1 cellular context compared by ENCODE assay signal in genomic region chr1:182337736-182338571, GRCh38.
TF ChIP-seq lines count a peak whose summit lies in the region.

No MANE protein-coding gene starts in this region.

TF ChIP-seq in K562, 482 proteins besides CTCF, POLR2A, EP300 and RAD21 (continued from another document and continues in another):
- TF ChIP-seq IRF1 (CRISPR knock-in tag; IDR thresholded peaks at IDR 0.05; ENCODE audit: borderline replicate concordance), result no peak
- no peak for TF ChIP-seq RBM15 (IDR thresholded peaks at IDR 0.05; ENCODE audit: insufficient read depth, low read length)
- TF ChIP-seq CCNT2 (IDR thresholded peaks at IDR 0.05; ENCODE audit: borderline replicate concordance, extremely low read depth, insufficient read length, low read depth, low read length), result peak; percentile 87
- TF ChIP-seq RERE (CRISPR knock-in tag; IDR thresholded peaks at IDR 0.05; ENCODE audit: borderline replicate concordance), result no peak
- TF ChIP-seq CUX1 (CRISPR knock-in tag; IDR thresholded peaks at IDR 0.05), result no peak; the same call in 1 of the 2 replicates
- TF ChIP-seq TRIM24 (IDR thresholded peaks at IDR 0.05), result peak; percentile 93 to 96
- peak; percentile 69; the same call in 1 of the 2 replicates for TF ChIP-seq EP400 (IDR thresholded peaks at IDR 0.05)
- TF ChIP-seq, protein P1, sequence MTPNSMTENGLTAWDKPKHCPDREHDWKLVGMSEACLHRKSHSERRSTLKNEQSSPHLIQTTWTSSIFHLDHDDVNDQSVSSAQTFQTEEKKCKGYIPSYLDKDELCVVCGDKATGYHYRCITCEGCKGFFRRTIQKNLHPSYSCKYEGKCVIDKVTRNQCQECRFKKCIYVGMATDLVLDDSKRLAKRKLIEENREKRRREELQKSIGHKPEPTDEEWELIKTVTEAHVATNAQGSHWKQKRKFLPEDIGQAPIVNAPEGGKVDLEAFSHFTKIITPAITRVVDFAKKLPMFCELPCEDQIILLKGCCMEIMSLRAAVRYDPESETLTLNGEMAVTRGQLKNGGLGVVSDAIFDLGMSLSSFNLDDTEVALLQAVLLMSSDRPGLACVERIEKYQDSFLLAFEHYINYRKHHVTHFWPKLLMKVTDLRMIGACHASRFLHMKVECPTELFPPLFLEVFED (CRISPR knock-in tag; conservative IDR thresholded peaks at IDR 0.05), result peak; percentile 57
- no peak for TF ChIP-seq HDAC8 (tag; IDR thresholded peaks at IDR 0.05)
- TF ChIP-seq ZNF76 (CRISPR knock-in tag; IDR thresholded peaks at IDR 0.05; ENCODE audit: borderline replicate concordance), result peak; percentile 81
- TF ChIP-seq SRSF7 (optimal IDR thresholded peaks at IDR 0.05; ENCODE audit: low read depth, low read length), result no peak
- peak in 1 of 2 experiments; percentile 98; a peak in 2 of 4 replicates for TF ChIP-seq RCOR1 (IDR thresholded peaks at IDR 0.05; ENCODE audit: borderline replicate concordance in 1 of 2, low read depth in 2 of 2, low read length in 2 of 2)
- TF ChIP-seq NFE2 (IDR thresholded peaks at IDR 0.05; ENCODE audit: low read depth), result peak; percentile 36; the same call in 1 of the 2 replicates
- TF ChIP-seq, protein P2, sequence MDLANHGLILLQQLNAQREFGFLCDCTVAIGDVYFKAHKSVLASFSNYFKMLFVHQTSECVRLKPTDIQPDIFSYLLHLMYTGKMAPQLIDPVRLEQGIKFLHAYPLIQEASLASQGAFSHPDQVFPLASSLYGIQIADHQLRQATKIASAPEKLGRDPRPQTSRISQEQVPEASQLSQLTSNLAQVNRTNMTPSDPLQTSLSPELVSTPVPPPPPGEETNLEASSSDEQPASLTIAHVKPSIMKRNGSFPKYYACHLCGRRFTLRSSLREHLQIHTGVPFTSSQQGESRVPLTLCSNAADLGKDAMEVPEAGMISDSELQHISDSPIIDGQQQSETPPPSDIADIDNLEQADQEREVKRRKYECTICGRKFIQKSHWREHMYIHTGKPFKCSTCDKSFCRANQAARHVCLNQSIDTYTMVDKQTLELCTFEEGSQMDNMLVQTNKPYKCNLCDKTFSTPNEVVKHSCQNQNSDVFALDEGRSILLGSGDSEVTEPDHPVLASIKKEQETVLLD (IDR thresholded peaks at IDR 0.05), result 0 out of 2 replicates have a peak, but pooled peaks have one; percentile 85
- no peak for TF ChIP-seq ZNF696 (CRISPR knock-in tag; conservative IDR thresholded peaks at IDR 0.05)
- peak; percentile 94 for TF ChIP-seq KLF16 (IDR thresholded peaks at IDR 0.05)
- TF ChIP-seq, protein P3, sequence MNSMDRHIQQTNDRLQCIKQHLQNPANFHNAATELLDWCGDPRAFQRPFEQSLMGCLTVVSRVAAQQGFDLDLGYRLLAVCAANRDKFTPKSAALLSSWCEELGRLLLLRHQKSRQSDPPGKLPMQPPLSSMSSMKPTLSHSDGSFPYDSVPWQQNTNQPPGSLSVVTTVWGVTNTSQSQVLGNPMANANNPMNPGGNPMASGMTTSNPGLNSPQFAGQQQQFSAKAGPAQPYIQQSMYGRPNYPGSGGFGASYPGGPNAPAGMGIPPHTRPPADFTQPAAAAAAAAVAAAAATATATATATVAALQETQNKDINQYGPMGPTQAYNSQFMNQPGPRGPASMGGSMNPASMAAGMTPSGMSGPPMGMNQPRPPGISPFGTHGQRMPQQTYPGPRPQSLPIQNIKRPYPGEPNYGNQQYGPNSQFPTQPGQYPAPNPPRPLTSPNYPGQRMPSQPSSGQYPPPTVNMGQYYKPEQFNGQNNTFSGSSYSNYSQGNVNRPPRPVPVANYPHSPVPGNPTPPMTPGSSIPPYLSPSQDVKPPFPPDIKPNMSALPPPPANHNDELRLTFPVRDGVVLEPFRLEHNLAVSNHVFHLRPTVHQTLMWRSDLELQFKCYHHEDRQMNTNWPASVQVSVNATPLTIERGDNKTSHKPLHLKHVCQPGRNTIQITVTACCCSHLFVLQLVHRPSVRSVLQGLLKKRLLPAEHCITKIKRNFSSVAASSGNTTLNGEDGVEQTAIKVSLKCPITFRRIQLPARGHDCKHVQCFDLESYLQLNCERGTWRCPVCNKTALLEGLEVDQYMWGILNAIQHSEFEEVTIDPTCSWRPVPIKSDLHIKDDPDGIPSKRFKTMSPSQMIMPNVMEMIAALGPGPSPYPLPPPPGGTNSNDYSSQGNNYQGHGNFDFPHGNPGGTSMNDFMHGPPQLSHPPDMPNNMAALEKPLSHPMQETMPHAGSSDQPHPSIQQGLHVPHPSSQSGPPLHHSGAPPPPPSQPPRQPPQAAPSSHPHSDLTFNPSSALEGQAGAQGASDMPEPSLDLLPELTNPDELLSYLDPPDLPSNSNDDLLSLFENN (IDR thresholded peaks at IDR 0.05; ENCODE audit: low read depth in 2 of 2, low read length in 2 of 2), result peak in 1 of 2 experiments; percentile 92; a peak in 2 of 4 replicates
- TF ChIP-seq ZNF584 (CRISPR knock-in tag; IDR thresholded peaks at IDR 0.05; ENCODE audit: low read depth), result peak; percentile 92; the same call in 1 of the 2 replicates
- TF ChIP-seq E2F3 (CRISPR knock-in tag; IDR thresholded peaks at IDR 0.05), result 0 out of 2 replicates have a peak, but pooled peaks have one; percentile 47
- TF ChIP-seq NR2F6 (CRISPR knock-in tag; IDR thresholded peaks at IDR 0.05), result peak; percentile 63; the same call in 1 of the 2 replicates
- no peak for TF ChIP-seq FOXP1 (CRISPR knock-in tag; IDR thresholded peaks at IDR 0.05)
- TF ChIP-seq TEAD2 (tag; IDR thresholded peaks at IDR 0.05), result 0 out of 2 replicates have a peak, but pooled peaks have one; percentile 1
- peak; percentile 79 for TF ChIP-seq FOXM1 (IDR thresholded peaks at IDR 0.05; ENCODE audit: low read depth)
- TF ChIP-seq FOXM1 (CRISPR knock-in tag; IDR thresholded peaks at IDR 0.05; ENCODE audit: low read depth), result no peak; the same call in 1 of the 2 replicates
- TF ChIP-seq POLR2H (tag; IDR thresholded peaks at IDR 0.05; ENCODE audit: low read depth), result 0 out of 2 replicates have a peak, but pooled peaks have one; percentile 17
- TF ChIP-seq SMARCA4 (IDR thresholded peaks at IDR 0.05), result peak; percentile 94
- TF ChIP-seq, protein P4, sequence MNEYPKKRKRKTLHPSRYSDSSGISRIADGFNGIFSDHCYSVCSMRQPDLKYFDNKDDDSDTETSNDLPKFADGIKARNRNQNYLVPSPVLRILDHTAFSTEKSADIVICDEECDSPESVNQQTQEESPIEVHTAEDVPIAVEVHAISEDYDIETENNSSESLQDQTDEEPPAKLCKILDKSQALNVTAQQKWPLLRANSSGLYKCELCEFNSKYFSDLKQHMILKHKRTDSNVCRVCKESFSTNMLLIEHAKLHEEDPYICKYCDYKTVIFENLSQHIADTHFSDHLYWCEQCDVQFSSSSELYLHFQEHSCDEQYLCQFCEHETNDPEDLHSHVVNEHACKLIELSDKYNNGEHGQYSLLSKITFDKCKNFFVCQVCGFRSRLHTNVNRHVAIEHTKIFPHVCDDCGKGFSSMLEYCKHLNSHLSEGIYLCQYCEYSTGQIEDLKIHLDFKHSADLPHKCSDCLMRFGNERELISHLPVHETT (CRISPR knock-in tag; conservative IDR thresholded peaks at IDR 0.05 in 1 of 2, IDR thresholded peaks at IDR 0.05 in 1 of 2), result peak in 1 of 2 experiments; percentile 55; a peak in 1 of 4 replicates
- TF ChIP-seq ZNF274 (IDR thresholded peaks at IDR 0.05; ENCODE audit: borderline replicate concordance, low read depth, low read length), result no peak
- 0 out of 2 replicates have a peak, but pooled peaks have one; percentile 32 for TF ChIP-seq ZNF707 (CRISPR knock-in tag; conservative IDR thresholded peaks at IDR 0.05)
- TF ChIP-seq PPARD (CRISPR knock-in tag; IDR thresholded peaks at IDR 0.05), result peak; percentile 11; the same call in 1 of the 2 replicates
- TF ChIP-seq CBX1 (IDR thresholded peaks at IDR 0.05; ENCODE audit: low read depth), result peak; percentile 83; the same call in 1 of the 2 replicates
- peak; percentile 78; the same call in 1 of the 2 replicates for TF ChIP-seq ZBTB7A (IDR thresholded peaks at IDR 0.05; ENCODE audit: borderline replicate concordance, control insufficient read depth, low read depth, low read length)
- TF ChIP-seq SAFB (IDR thresholded peaks at IDR 0.05; ENCODE audit: borderline replicate concordance, low read depth, low read length), result no peak
- TF ChIP-seq HMG20B (CRISPR knock-in tag; IDR thresholded peaks at IDR 0.05), result no peak
- TF ChIP-seq POLR2AphosphoS5 (IDR thresholded peaks at IDR 0.05; ENCODE audit: control insufficient read depth, insufficient read depth, low read depth, low read length), result peak; percentile 68
- TF ChIP-seq PYGO2 (tag; IDR thresholded peaks at IDR 0.05), result peak; percentile 38; the same call in 1 of the 2 replicates
- TF ChIP-seq, protein P5, sequence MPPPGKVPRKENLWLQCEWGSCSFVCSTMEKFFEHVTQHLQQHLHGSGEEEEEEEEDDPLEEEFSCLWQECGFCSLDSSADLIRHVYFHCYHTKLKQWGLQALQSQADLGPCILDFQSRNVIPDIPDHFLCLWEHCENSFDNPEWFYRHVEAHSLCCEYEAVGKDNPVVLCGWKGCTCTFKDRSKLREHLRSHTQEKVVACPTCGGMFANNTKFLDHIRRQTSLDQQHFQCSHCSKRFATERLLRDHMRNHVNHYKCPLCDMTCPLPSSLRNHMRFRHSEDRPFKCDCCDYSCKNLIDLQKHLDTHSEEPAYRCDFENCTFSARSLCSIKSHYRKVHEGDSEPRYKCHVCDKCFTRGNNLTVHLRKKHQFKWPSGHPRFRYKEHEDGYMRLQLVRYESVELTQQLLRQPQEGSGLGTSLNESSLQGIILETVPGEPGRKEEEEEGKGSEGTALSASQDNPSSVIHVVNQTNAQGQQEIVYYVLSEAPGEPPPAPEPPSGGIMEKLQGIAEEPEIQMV (tag; conservative IDR thresholded peaks at IDR 0.05; ENCODE audit: low read depth), result 0 out of 2 replicates have a peak, but pooled peaks have one; percentile 17
- peak; percentile 85 for TF ChIP-seq CREM (IDR thresholded peaks at IDR 0.05; ENCODE audit: low read depth)
- no peak for TF ChIP-seq TAF7 (tag; IDR thresholded peaks at IDR 0.05)
- TF ChIP-seq CREBBP (IDR thresholded peaks at IDR 0.05; ENCODE audit: low read depth, low read length), result no peak
